ENCODE assay signal across 20 cellular contexts in the genomic region with DNA sequence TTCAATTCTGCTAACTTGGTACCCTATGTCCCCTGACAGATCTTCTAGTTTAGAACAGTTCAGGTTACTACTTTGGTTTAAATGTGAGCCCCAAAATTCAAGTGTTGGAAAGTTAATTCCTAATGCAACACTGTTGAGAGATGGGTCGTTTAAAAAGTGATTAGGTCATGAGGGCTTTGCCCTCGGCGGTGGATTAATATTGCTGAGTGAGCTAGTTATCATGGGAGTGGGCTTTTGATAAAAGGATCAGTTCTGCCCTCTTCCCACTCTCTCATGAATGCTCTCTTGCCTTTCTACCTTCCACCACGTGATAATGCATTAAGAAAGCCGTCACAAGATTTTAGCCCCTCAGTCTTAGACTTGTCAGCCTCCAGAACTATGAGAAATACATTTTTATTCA.
"Had no signal": no experiment of that assay in that cellular context is flagged by ENCODE, and none has a peak within 500 bp of the region (broad histone marks: within the 10 kb centered on the region; RNA-seq: fewer than 3 reads in every experiment).

No MANE protein-coding gene starts in this region.

- H3K9me3 ChIP-seq: SJSA1 had no signal

- H3K27me3 ChIP-seq: SJSA1 had no signal

- H3K4me3 ChIP-seq: SJSA1, SK-N-MC had no signal

- H3K27ac ChIP-seq: HL-60, SJSA1, SK-N-MC had no signal

- DNase-seq: KG1, NCI-H1048, NCI-H1105, NCI-H1417, NCI-H1436 treated with DMSO at 0.1 percent for 48 hours, NCI-H1694, NCI-H187 treated with DMSO at 0.1 percent for 48 hours, NCI-H2029 treated with DMSO at 0.1 percent for 48 hours, NCI-H345, NCI-H524, NCI-H526 treated with DMSO at 0.1 percent for 48 hours, NCI-H748 treated with DMSO at 0.1 percent for 48 hours, Right ventricle myocardium superior, RPMI8226, SIG-M5 had no signal

- H3K36me3 ChIP-seq: SJSA1 had no signal

- FAIRE-seq: HTR-8/SVneo, RCC 7860 had no signal

- H3K4me1 ChIP-seq: SJSA1 had no signal
